15 cellular contexts compared by ENCODE assay signal in genomic region chr6:122285292-122285913, GRCh38.
"Had no signal": no experiment of that assay in that cellular context is flagged by ENCODE, and none has a peak within 500 bp of the region (broad histone marks: within the 10 kb centered on the region; RNA-seq: fewer than 3 reads in every experiment).

No MANE protein-coding gene starts in this region.

- DNase-seq: activated CD4-positive, alpha-beta T cell treated with anti-CD3 and anti-CD28 coated beads for 1 hour; activated CD4-positive, alpha-beta T cell treated with anti-CD3 and anti-CD28 coated beads, Interleukin-2, amount 50 U/mL, for 48 hours; activated CD8-positive, alpha-beta memory T cell treated with anti-CD3 and anti-CD28 coated beads, Interleukin-2, amount 10 ng/mL, durations not matched to agents 7 days and 5 days; activated naive CD4-positive, alpha-beta T cell treated with anti-CD3 and anti-CD28 coated beads, Interleukin-2, amount 10 ng/mL, durations not matched to agents 7 days and 5 days; activated T-cell treated with anti-CD3 and anti-CD28 coated beads, Interleukin-2, amount 50 U/mL, for 1 hour; caudate nucleus; effector memory CD4-positive, alpha-beta T cell; hippocampal formation; nucleus accumbens; right cardiac atrium; stimulated activated naive CD8-positive, alpha-beta T cell treated with anti-CD3 and anti-CD28 coated beads, Interleukin-15, Interleukin-2, amounts not matched to agents 100 U/mL and 50 U/mL, for 24 hours; T1000 had no signal

- H3K27ac ChIP-seq: SK-N-MC, thoracic aorta had no signal

- H3K36me3 ChIP-seq: thoracic aorta had no signal

- H3K9me3 ChIP-seq: thoracic aorta had no signal

- ATAC-seq: activated CD8-positive, alpha-beta memory T cell treated with anti-CD3 and anti-CD28 coated beads, Interleukin-2, amount 10 ng/mL, durations not matched to agents 7 days and 5 days; natural killer cell treated with Interleukin-12 subunit alpha and Interleukin-12 subunit beta and Interleukin-15 and Interleukin-18, amount 100 ng/mL, for 72 hours; stimulated activated naive CD8-positive, alpha-beta T cell treated with anti-CD3 and anti-CD28 coated beads, Interleukin-15, Interleukin-2, amounts not matched to agents 100 U/mL and 50 U/mL, for 24 hours had no signal

- H3K4me3 ChIP-seq: SK-N-MC, thoracic aorta had no signal
